In genomic region chr20:25195962-25196700, GRCh38 we compare ENCODE assay signal across 8 cellular contexts. TPM values are rescaled to one million over a fixed set of nuclear protein-coding genes. Genes with fewer than 3 reads are reported as not detected.
A peak's percentile ranks its signal among the peaks of the same experiment; 100 is the strongest.
DNase-seq lines count a peak whose midpoint lies in the region; ATAC-seq, FAIRE-seq and TF ChIP-seq lines count a peak whose summit lies in the region.

No MANE protein-coding gene starts in this region.

- H4K5ac ChIP-seq in H1 (ENCODE audit: insufficient read length, low read depth, low read length), result peak overlapping the region; percentile 7

- no peak overlapping the region for H2BK20ac ChIP-seq in H1 (ENCODE audit: low read length)

- 3% methylated on average over 29 of the region's 34 CpGs; no CpG with 5 or more reads in 1 of the 2 experiments for WGBS in H1 (ENCODE audit: extremely low coverage in 1 of 2, insufficient coverage in 1 of 2, insufficient read length in 1 of 2, insufficient replicate concordance in 2 of 2, low coverage in 1 of 2, low lambda C conversion rate in 2 of 2, missing lambda C conversion rate in 1 of 2), 2 experiments
- WGBS in urinary bladder, result 3% methylated on average over 34 of the region's 34 CpGs

- peak overlapping the region; percentile 27 for H2AFZ ChIP-seq in H1 (ENCODE audit: low read length)

- CTCF ChIA-PET in H1 (lab: Charles Lee; ENCODE audit: partially characterized antibody), result interaction anchor here (1.1 to 2.2 kb wide), 3 partner anchors 21 to 110 kb away, joined by 3 to 5 read pairs (median 4); no protein-coding TSS in a partner anchor

- peak overlapping the region; percentile 73 to 94 (median 80) for H3K4me3 ChIP-seq in H1 (ENCODE audit: extremely low read depth in 1 of 4, insufficient read depth in 2 of 4, low read depth in 3 of 4, low read length in 4 of 4)
- H3K4me3 ChIP-seq in mucosa of stomach (ENCODE audit: low read length), result peak overlapping the region; percentile 80
- H3K4me3 ChIP-seq in urinary bladder (ENCODE audit: low read depth, low read length), result peak overlapping the region; percentile 87

- no peak overlapping the region for H2BK120ac ChIP-seq in H1 (replicated peaks; ENCODE audit: low read depth, low read length)

- no peak overlapping the region for H3K56ac ChIP-seq in H1 (replicated peaks; ENCODE audit: insufficient read length, low read depth, low read length)

- H3K9me3 ChIP-seq in H1 (ENCODE audit: insufficient read depth in 2 of 2, low read depth in 1 of 2, low read length in 1 of 2) (no peaks in the 10 kb centered on the region), mucosa of stomach (ENCODE audit: control insufficient read depth, low read length) (no peaks in the 10 kb centered on the region)

- H3K9ac ChIP-seq in H1 (replicated peaks in 1 of 4; ENCODE audit: extremely low read depth in 1 of 4, low read depth in 3 of 4, low read length in 3 of 4), result peak overlapping the region; percentile 38 to 65 (median 58)
- peak overlapping the region; percentile 87 for H3K9ac ChIP-seq in mucosa of stomach (ENCODE audit: low read length)

- peaks cover 8 to 27% of the 10 kb centered on the region in 2 donors for H3K36me3 Mint-ChIP-seq in CD14-positive monocyte
- no peaks in the 10 kb centered on the region for H3K36me3 Mint-ChIP-seq in T-helper 2 cell treated with Interferon-gamma antibody and Interleukin-4, amounts not matched to agents 5 μg/mL and 100 μg/mL, for 36 hours (ENCODE audit: low read depth)

- no peak for TF ChIP-seq CTCF in CD14-positive monocyte (IDR thresholded peaks at IDR 0.05)
- no peak for TF ChIP-seq CTCF in H1 (IDR thresholded peaks at IDR 0.05; ENCODE audit: control extremely low read depth in 1 of 3, insufficient read depth in 1 of 3, low read depth in 1 of 3, low read length in 3 of 3)

- no peak overlapping the region for H3K14ac ChIP-seq in H1 (ENCODE audit: insufficient read length)

- no peak overlapping the region for H2AK5ac ChIP-seq in H1 (ENCODE audit: low read depth, low read length)

- H2BK12ac ChIP-seq in H1 (ENCODE audit: low read depth, low read length), result no peak overlapping the region

- H3K27ac Mint-ChIP-seq in CD14-positive monocyte, result peak overlapping the region in 6 of 7 donors; percentile 57 to 83 (median 80)
- H3K27ac Mint-ChIP-seq in T-helper 2 cell treated with Interferon-gamma antibody and Interleukin-4, amounts not matched to agents 5 μg/mL and 100 μg/mL, for 36 hours, result peak overlapping the region; percentile 59

- H4K20me1 ChIP-seq in H1 (replicated peaks in 1 of 2; ENCODE audit: control insufficient read depth in 1 of 2, insufficient read depth in 2 of 2, low read length in 2 of 2), result peaks cover 2 to 10% of the 10 kb centered on the region in 2 experiments

- peak overlapping the region; percentile 77 for H4K8ac ChIP-seq in H1 (ENCODE audit: extremely low read depth, insufficient read depth, low read length)

- no peak overlapping the region for H3K4ac ChIP-seq in H1 (replicated peaks; ENCODE audit: insufficient read length, low read depth, low read length)

- no peaks in the 10 kb centered on the region for H3K36me3 ChIP-seq in H1 (ENCODE audit: control insufficient read depth in 2 of 4, insufficient read depth in 4 of 4, low read length in 3 of 4)
- H3K36me3 ChIP-seq in mucosa of stomach (ENCODE audit: control insufficient read depth, insufficient read depth, low read length), result no peaks in the 10 kb centered on the region
- H3K36me3 ChIP-seq in urinary bladder (ENCODE audit: insufficient read depth), result no peaks in the 10 kb centered on the region

- peak overlapping the region; percentile 7; the same call in 1 of the 2 replicates for H2BK5ac ChIP-seq in H1 (ENCODE audit: low read depth, low read length)

- peak overlapping the region; percentile 90 to 97 for H3K4me3 Mint-ChIP-seq in CD14-positive monocyte
- peak overlapping the region; percentile 91 for H3K4me3 Mint-ChIP-seq in T-helper 2 cell treated with Interferon-gamma antibody and Interleukin-4, amounts not matched to agents 5 μg/mL and 100 μg/mL, for 36 hours

- H4K91ac ChIP-seq in H1 (replicated peaks; ENCODE audit: insufficient read length, low read length), result peak overlapping the region; percentile 49

- TF ChIP-seq POLR2A in H1 (IDR thresholded peaks at IDR 0.05; ENCODE audit: control extremely low read depth in 1 of 2, low read depth in 2 of 2, low read length in 2 of 2), result no peak

- peaks cover 3 to 15% (median 8%) of the 10 kb centered on the region in 3 donors for H3K27me3 Mint-ChIP-seq in CD14-positive monocyte (ENCODE audit: low read depth in 3 of 3)
- H3K27me3 Mint-ChIP-seq in T-helper 2 cell treated with Interferon-gamma antibody and Interleukin-4, amounts not matched to agents 5 μg/mL and 100 μg/mL, for 36 hours (ENCODE audit: low read depth), result peaks cover 2% of the 10 kb centered on the region

- H3K27ac ChIP-seq in H1 (ENCODE audit: low read depth, low read length) (no peak overlapping the region), urinary bladder (ENCODE audit: low read depth) (peak overlapping the region; percentile 54)

- H3K4me2 ChIP-seq in H1 (ENCODE audit: insufficient read depth in 1 of 2, low read depth in 2 of 2, low read length in 2 of 2), result peak overlapping the region; percentile 99 to 100

- H3K79me2 ChIP-seq in H1 (ENCODE audit: control insufficient read depth in 1 of 2, insufficient read depth in 2 of 2, low read length in 2 of 2), result no peaks in the 10 kb centered on the region; a peak in 1 of 4 replicates

- DNase-seq in CD14-positive monocyte (ENCODE audit: low spot score) (no peak), H1 (ENCODE audit: low read depth in 1 of 2, low spot score in 2 of 2) (peak in 1 of 2 experiments; percentile 74), NCI-H1694 (lab: John Stamatoyannopoulos, UW) (no peak)
- no peak for DNase-seq in T-helper 2 cell treated with Interferon-gamma antibody and Interleukin-4, amounts not matched to agents 5 μg/mL and 100 μg/mL, for 36 hours (ENCODE audit: low spot score)

- ATAC-seq in GM19328 (IDR thresholded peaks at IDR 0.05; ENCODE audit: unreplicated experiment) (peak; percentile 12), HG03565 (IDR thresholded peaks at IDR 0.05; ENCODE audit: unreplicated experiment) (peak; percentile 12)

- POLR2A ChIA-PET in H1 (lab: Charles Lee; ENCODE audit: partially characterized antibody), result interaction anchor here (0.8 to 1.1 kb wide), 2 partner anchors 30 to 116 kb away, joined by 3 to 4 read pairs; no protein-coding TSS in a partner anchor

- TF ChIP-seq EP300 in H1 (IDR thresholded peaks at IDR 0.05; ENCODE audit: borderline replicate concordance in 1 of 2, low read depth in 2 of 2, low read length in 2 of 2), result no peak

- peaks cover 0 to 6% (median under 1%) of the 10 kb centered on the region in 4 experiments; a peak in 3 of 7 replicates for H3K27me3 ChIP-seq in H1 (replicated peaks in 1 of 4; ENCODE audit: control insufficient read depth in 3 of 4, extremely low read depth in 1 of 4, insufficient read depth in 3 of 4, low read length in 3 of 4)
- no peaks in the 10 kb centered on the region for H3K27me3 ChIP-seq in mucosa of stomach (ENCODE audit: control insufficient read depth, insufficient read depth, low read length)

- peaks cover 6% of the 10 kb centered on the region for H3K79me1 ChIP-seq in H1 (ENCODE audit: low read depth, low read length)

- peaks cover 40% of the 10 kb centered on the region for H3K4me1 Mint-ChIP-seq in CD14-positive monocyte
- H3K4me1 Mint-ChIP-seq in T-helper 2 cell treated with Interferon-gamma antibody and Interleukin-4, amounts not matched to agents 5 μg/mL and 100 μg/mL, for 36 hours (ENCODE audit: low read depth), result peaks cover 18% of the 10 kb centered on the region

- no peak overlapping the region for H3K23ac ChIP-seq in H1 (ENCODE audit: insufficient read length)

- peaks cover 12% of the 10 kb centered on the region; the same call in 1 of the 2 replicates for H3K23me2 ChIP-seq in H1 (ENCODE audit: low read depth, low read length)

- no peak for FAIRE-seq in H1 (lab: Jason Lieb, UNC)

- H3K18ac ChIP-seq in H1 (ENCODE audit: extremely low read depth, low read length), result peak overlapping the region; percentile 78

- H3K9me3 Mint-ChIP-seq in CD14-positive monocyte, result no peaks in the 10 kb centered on the region
- no peaks in the 10 kb centered on the region for H3K9me3 Mint-ChIP-seq in T-helper 2 cell treated with Interferon-gamma antibody and Interleukin-4, amounts not matched to agents 5 μg/mL and 100 μg/mL, for 36 hours

- intact Hi-C loops in CD14-positive monocyte (cut with micrococcal nuclease), result loop anchor here (5.0 to 10.0 kb wide), 4 partner anchors 41 to 201 kb away; partner anchors contain the start of genes APMAP (in 2 of the 2) and PYGB (in 1 of the 2)

- H2BK15ac ChIP-seq in H1 (ENCODE audit: low read length), result no peak overlapping the region; the same call in 1 of the 2 replicates

- H3K4me1 ChIP-seq in H1 (replicated peaks in 1 of 4; ENCODE audit: control insufficient read depth in 3 of 4, insufficient read depth in 4 of 4, low read length in 3 of 4), result peaks cover 4 to 12% (median 10%) of the 10 kb centered on the region in 4 experiments
- peaks cover 17% of the 10 kb centered on the region for H3K4me1 ChIP-seq in mucosa of stomach (ENCODE audit: control insufficient read depth, insufficient read depth, low read length)
- H3K4me1 ChIP-seq in urinary bladder (ENCODE audit: insufficient read depth), result no peaks in the 10 kb centered on the region

- no peak for TF ChIP-seq RAD21 in H1 (IDR thresholded peaks at IDR 0.05 in 1 of 2, conservative IDR thresholded peaks at IDR 0.05 in 1 of 2; ENCODE audit: low read depth in 2 of 2, low read length in 2 of 2)

RNA-seq across cellular contexts. Expression of gene ENTPD6, which starts 0.6 kb away (rescaled TPM):
- polyA plus RNA-seq in CD14-positive monocyte (10 to 100 TPM; 36.2 to 47.0 TPM), H1 (2011; rRNA removed) (57.3 and 70.6 TPM in 2 replicates), urinary bladder (45.4 TPM)
- total RNA-seq in H1 (2021; fragmentation: NEBNext Ultra II Directional; extraction: Animal tissue kit (Norgen Biotek cat#: 25700)), result 43.9 and 47.8 TPM in 2 replicates
- 61.6 TPM for polyA plus RNA-seq in H1 (2011; cell fraction: cytosol; rRNA removed)
- polyA plus RNA-seq in H1 (2011; cell fraction: nucleus; rRNA removed), result 144 TPM
- polyA plus RNA-seq in H1 (2012, experiment 1 of 2), result 30.1 to 46.8 TPM (median 43.0 TPM) in 4 replicates
- polyA plus RNA-seq in H1 (2012, experiment 2 of 2), result 40.5 TPM
- 35.9 TPM for polyA plus RNA-seq in H1 (2013, experiment 1 of 2)
- polyA plus RNA-seq in H1 (2013, experiment 2 of 2), result 33.7 TPM
- polyA minus RNA-seq in H1 (2011; rRNA and poly(A)+ RNA removed), result 34.9 and 35.3 TPM in 2 replicates
- 24.4 TPM for polyA minus RNA-seq in H1 (2011; cell fraction: cytosol; rRNA and poly(A)+ RNA removed)
- 32.4 TPM for polyA minus RNA-seq in H1 (2011; cell fraction: nucleus; rRNA and poly(A)+ RNA removed)
- 19.2 TPM for total RNA-seq in urinary bladder

RNA-seq across cellular contexts. Expression of gene PYGB, which starts 51.8 kb away (rescaled TPM):
- polyA plus RNA-seq in CD14-positive monocyte (10 to 100 TPM; 26.7 to 33.2 TPM), H1 (2011; rRNA removed) (26.6 and 36.0 TPM in 2 replicates), urinary bladder (237 TPM)
- 54.9 and 56.0 TPM in 2 replicates for total RNA-seq in H1 (2021; fragmentation: NEBNext Ultra II Directional; extraction: Animal tissue kit (Norgen Biotek cat#: 25700))
- 30.5 TPM for polyA plus RNA-seq in H1 (2011; cell fraction: cytosol; rRNA removed)
- polyA plus RNA-seq in H1 (2011; cell fraction: nucleus; rRNA removed), result 104 TPM
- 29.4 to 49.2 TPM (median 45.5 TPM) in 4 replicates for polyA plus RNA-seq in H1 (2012, experiment 1 of 2)
- polyA plus RNA-seq in H1 (2012, experiment 2 of 2), result 47.3 TPM
- 25.1 TPM for polyA plus RNA-seq in H1 (2013, experiment 1 of 2)
- 22.9 TPM for polyA plus RNA-seq in H1 (2013, experiment 2 of 2)
- 29.7 and 33.8 TPM in 2 replicates for polyA minus RNA-seq in H1 (2011; rRNA and poly(A)+ RNA removed)
- polyA minus RNA-seq in H1 (2011; cell fraction: cytosol; rRNA and poly(A)+ RNA removed), result 27.2 TPM
- polyA minus RNA-seq in H1 (2011; cell fraction: nucleus; rRNA and poly(A)+ RNA removed), result 27.2 TPM
- 71.4 TPM for total RNA-seq in urinary bladder
